Comparison of ENCODE assay signal across 1 cellular context in the genomic region with DNA sequence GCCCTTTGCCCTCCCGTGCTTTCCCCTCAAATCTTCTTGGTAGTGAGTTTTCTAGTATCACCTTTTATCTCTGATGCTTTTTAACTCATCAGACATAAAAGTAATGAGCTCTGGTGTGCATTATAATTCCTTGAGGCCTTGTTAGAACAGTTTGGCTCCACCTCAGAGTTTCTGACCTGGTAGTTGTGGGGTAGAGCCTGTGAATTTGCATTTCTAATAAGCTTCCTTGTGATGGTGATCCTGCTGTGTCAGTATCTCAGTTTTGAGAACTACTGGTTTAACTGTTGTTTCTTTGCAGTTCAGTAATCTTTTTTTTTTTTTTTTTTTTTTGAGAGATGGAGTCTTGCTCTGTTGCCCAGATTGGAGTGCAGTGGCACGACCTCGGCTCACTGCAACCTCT.
TF ChIP-seq lines count a peak whose summit lies in the region.

No MANE protein-coding gene starts in this region.

TF ChIP-seq in GM12878, 131 proteins besides CTCF, POLR2A, EP300 and RAD21:
- TF ChIP-seq, protein P1, sequence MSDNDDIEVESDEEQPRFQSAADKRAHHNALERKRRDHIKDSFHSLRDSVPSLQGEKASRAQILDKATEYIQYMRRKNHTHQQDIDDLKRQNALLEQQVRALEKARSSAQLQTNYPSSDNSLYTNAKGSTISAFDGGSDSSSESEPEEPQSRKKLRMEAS (IDR thresholded peaks at IDR 0.05; ENCODE audit: low read depth, low read length): no peak
- TF ChIP-seq NR2C1 (IDR thresholded peaks at IDR 0.05) (no peak), NR2F1 (conservative IDR thresholded peaks at IDR 0.05) (0 out of 2 replicates have a peak, but pooled peaks have one; percentile 1)
